In the genomic region with DNA sequence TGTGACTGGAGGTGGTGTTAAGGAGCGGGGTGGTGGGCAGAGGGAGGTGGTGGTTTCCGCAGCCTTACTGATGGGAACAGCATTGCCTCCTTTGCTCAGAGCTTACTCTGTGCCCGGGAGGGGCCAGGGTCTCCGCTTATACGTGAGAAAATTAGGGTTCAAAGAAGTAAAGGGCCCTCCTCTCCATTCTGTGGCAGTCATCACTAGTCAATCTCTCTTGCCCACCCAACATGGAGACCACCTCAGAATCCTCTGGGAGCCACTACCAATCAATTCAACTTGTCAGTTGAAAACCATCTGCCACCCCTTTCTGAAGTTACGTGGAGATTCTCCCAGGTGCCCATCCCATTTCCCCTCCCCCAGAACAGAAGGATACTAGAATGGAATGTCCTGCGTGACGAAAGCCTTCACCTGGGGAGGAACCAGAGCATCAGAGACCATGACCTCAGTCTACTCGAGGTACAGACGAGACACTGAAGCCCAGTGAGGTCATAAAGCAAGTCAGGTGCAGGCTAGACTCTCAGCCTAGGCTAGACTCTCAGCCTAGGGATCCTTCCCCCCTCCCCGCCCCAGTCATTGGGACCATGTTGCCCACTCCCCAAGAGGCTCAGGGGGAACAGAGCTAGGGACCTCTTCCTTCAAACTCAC, we compare ENCODE assay signal across 14 cellular contexts. TPM values are rescaled to one million over a fixed set of nuclear protein-coding genes. Genes with fewer than 3 reads are reported as not detected.
DNase-seq lines count a peak whose midpoint lies in the region; ATAC-seq and TF ChIP-seq lines count a peak whose summit lies in the region.
"Had no signal": no experiment of that assay in that cellular context is flagged by ENCODE, and none has a peak within 500 bp of the region (broad histone marks: within the 10 kb centered on the region; RNA-seq: fewer than 3 reads in every experiment).

No MANE protein-coding gene starts in this region.

- H3K9me3 ChIP-seq in HUES64 (ENCODE audit: insufficient read depth, low read depth, low read length): no peaks in the 10 kb centered on the region
- H3K9me3 ChIP-seq: BLaER1 had no signal

- peaks cover 3% of the 10 kb centered on the region; the same call in 1 of the 2 replicates for H3K4me1 ChIP-seq in HUES64 (ENCODE audit: insufficient read depth, low read length)

- TF ChIP-seq CTCF in 22Rv1 (IDR thresholded peaks at IDR 0.05) (no peak), osteocyte (IDR thresholded peaks at IDR 0.05) (no peak)

- no peak for ATAC-seq in HG02981 (IDR thresholded peaks at IDR 0.05; ENCODE audit: unreplicated experiment)
- ATAC-seq in HG02642 (IDR thresholded peaks at IDR 0.05; ENCODE audit: poor library complexity, unreplicated experiment): no peak
- ATAC-seq: effector memory CD8-positive, alpha-beta T cell; Right ventricle myocardium inferior had no signal

- WGBS in HUES64: 70% methylated on average over 11 of the region's 11 CpGs

- no peak overlapping the region for H3K4me3 Mint-ChIP-seq in osteocyte (ENCODE audit: unreplicated experiment)

- no peaks in the 10 kb centered on the region for H3K9me3 Mint-ChIP-seq in osteocyte (ENCODE audit: unreplicated experiment)
- H3K9me3 Mint-ChIP-seq: activated naive CD4-positive, alpha-beta T cell treated with anti-CD3 and anti-CD28 coated beads for 36 hours; effector memory CD8-positive, alpha-beta T cell had no signal

- peak overlapping the region; percentile 90 for H3K27ac Mint-ChIP-seq in osteocyte (ENCODE audit: unreplicated experiment)
- H3K27ac Mint-ChIP-seq: activated naive CD4-positive, alpha-beta T cell treated with anti-CD3 and anti-CD28 coated beads for 36 hours; effector memory CD8-positive, alpha-beta T cell had no signal

- peaks cover 43% of the 10 kb centered on the region for H3K4me1 Mint-ChIP-seq in osteocyte (ENCODE audit: unreplicated experiment)

- no peaks in the 10 kb centered on the region for H3K36me3 ChIP-seq in HUES64 (ENCODE audit: insufficient read depth, low read length)

- peak overlapping the region; percentile 26; the same call in 1 of the 2 replicates for H3K4me3 ChIP-seq in HUES64 (ENCODE audit: low read length)
- H3K4me3 ChIP-seq: BLaER1 had no signal

- H3K36me3 Mint-ChIP-seq in osteocyte (ENCODE audit: unreplicated experiment): peaks cover 2% of the 10 kb centered on the region

- DNase-seq in epithelial cell of prostate (ENCODE audit: low read depth, low spot score): no peak
- DNase-seq in osteocyte (ENCODE audit: extremely low spot score, unreplicated experiment): no peak
- no peak for DNase-seq in stimulated activated CD4-positive, alpha-beta T cell treated with anti-CD3 and anti-CD28 coated beads, Interleukin-12 subunit alpha, Interleukin-12 subunit beta, amount 100 ng/mL, for 4 hours
- DNase-seq in NCI-H748 treated with DMSO at 0.1 percent for 48 hours (lab: John Stamatoyannopoulos, UW): no peak
- DNase-seq: activated CD4-positive, alpha-beta T cell treated with anti-CD3 and anti-CD28 coated beads, Interleukin-2, amount 50 U/mL, for 1 hour; activated naive CD4-positive, alpha-beta T cell treated with anti-CD3 and anti-CD28 coated beads for 36 hours; effector memory CD8-positive, alpha-beta T cell; NCI-H2081 treated with DMSO at 0.1 percent for 48 hours had no signal

- H3K9ac ChIP-seq in HUES64 (ENCODE audit: low read depth, low read length): no peak overlapping the region
- H3K9ac ChIP-seq: BLaER1 had no signal

- H3K27me3 ChIP-seq in HUES64 (ENCODE audit: insufficient read depth, low read length): peaks cover 23% of the 10 kb centered on the region
- H3K27me3 ChIP-seq: BLaER1 had no signal

- peak overlapping the region; percentile 77 for H3K27ac ChIP-seq in 22Rv1
- no peak overlapping the region for H3K27ac ChIP-seq in HUES64 (ENCODE audit: low read depth, low read length)
- peak overlapping the region; percentile 63 for H3K27ac ChIP-seq in epithelial cell of prostate
- H3K27ac ChIP-seq: BLaER1 had no signal

- H3K27me3 Mint-ChIP-seq in osteocyte (ENCODE audit: unreplicated experiment): no peaks in the 10 kb centered on the region
- H3K27me3 Mint-ChIP-seq: effector memory CD8-positive, alpha-beta T cell had no signal

RNA-seq across cellular contexts. Expression of a gene that starts 2.0 kb away (rescaled TPM):
- 12.2 TPM for polyA plus RNA-seq in HUES64 (2013, experiment 1 of 2)
- 18.4 TPM for polyA plus RNA-seq in HUES64 (2013, experiment 2 of 2)
- total RNA-seq in osteocyte: 176 and 186 TPM in 2 replicates

RNA-seq across cellular contexts. Expression of a gene that starts 17.4 kb away (rescaled TPM):
- polyA plus RNA-seq in HUES64 (2013, experiment 1 of 2): 1.9 TPM
- polyA plus RNA-seq in HUES64 (2013, experiment 2 of 2): 2.1 TPM
- 3.0 and 3.5 TPM in 2 replicates for total RNA-seq in osteocyte

RNA-seq across cellular contexts. Expression of a gene that starts 24.3 kb away (rescaled TPM):
- polyA plus RNA-seq in HUES64 (2013, experiment 1 of 2): 9.7 TPM
- polyA plus RNA-seq in HUES64 (2013, experiment 2 of 2): 13.7 TPM
- total RNA-seq in osteocyte: 27.2 and 31.8 TPM in 2 replicates

RNA-seq across cellular contexts. Expression of a gene that starts 34.9 kb away (rescaled TPM):
- 16.8 TPM for polyA plus RNA-seq in HUES64 (2013, experiment 1 of 2)
- 18.3 TPM for polyA plus RNA-seq in HUES64 (2013, experiment 2 of 2)
- 0.13 TPM in 1 of 2 replicates, not detected in the other for total RNA-seq in osteocyte
- total RNA-seq: activated naive CD4-positive, alpha-beta T cell treated with anti-CD3 and anti-CD28 coated beads for 36 hours; Right ventricle myocardium inferior had no signal

RNA-seq across cellular contexts. Expression of a gene that starts 54.6 kb away (rescaled TPM):
- 19.2 TPM for polyA plus RNA-seq in HUES64 (2013, experiment 1 of 2)
- 21.9 TPM for polyA plus RNA-seq in HUES64 (2013, experiment 2 of 2)
- 32.7 and 34.0 TPM in 2 replicates for total RNA-seq in osteocyte
